ENCODE assay signal across 13 cellular contexts in the genomic region with DNA sequence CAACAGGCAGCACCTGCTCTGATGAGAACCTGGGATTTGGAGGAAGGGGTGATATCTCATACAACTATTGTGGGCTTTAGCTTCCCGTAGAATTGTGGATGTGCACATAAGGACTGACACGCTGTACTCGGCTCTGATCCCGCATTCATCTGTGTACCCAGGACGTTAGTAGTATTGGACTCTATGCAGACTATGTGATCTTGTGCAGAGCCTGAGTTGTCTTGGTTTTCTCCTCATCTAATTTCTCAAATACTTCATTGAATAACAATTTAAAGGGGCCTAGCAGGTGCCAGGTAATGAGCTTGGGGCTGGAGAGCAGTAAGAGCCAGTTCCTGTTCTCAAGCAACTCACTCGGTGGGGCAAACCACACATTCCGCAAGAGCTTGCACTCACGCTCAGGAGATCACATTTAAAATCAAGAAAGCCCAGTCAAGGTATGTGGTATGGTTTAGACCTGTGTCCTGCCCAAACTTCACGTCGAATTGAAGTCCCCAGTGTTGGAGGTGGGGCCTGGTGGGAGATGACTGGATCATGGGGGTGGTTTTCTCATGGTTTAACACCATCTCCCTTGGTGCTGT. TPM values are rescaled to one million over a fixed set of nuclear protein-coding genes. Genes with fewer than 3 reads are reported as not detected.
A peak's percentile ranks its signal among the peaks of the same experiment; 100 is the strongest.
DNase-seq lines count a peak whose midpoint lies in the region; ATAC-seq and TF ChIP-seq lines count a peak whose summit lies in the region.
"Had no signal": no experiment of that assay in that cellular context is flagged by ENCODE, and none has a peak within 500 bp of the region (broad histone marks: within the 10 kb centered on the region; RNA-seq: fewer than 3 reads in every experiment).

No MANE protein-coding gene starts in this region.

- no peak overlapping the region for H3K56ac ChIP-seq in IMR-90 (ENCODE audit: extremely low read depth, insufficient read depth, low read length)

- no peak overlapping the region for H3K4me3 ChIP-seq in IMR-90 (ENCODE audit: insufficient read depth, low read depth, low read length)
- no peak overlapping the region for H3K4me3 ChIP-seq in right cardiac atrium (ENCODE audit: low read length)
- H3K4me3 ChIP-seq in skeletal muscle satellite cell (ENCODE audit: low read length) = no peak overlapping the region

- intact Hi-C loops in IMR-90 (cut with micrococcal nuclease) (no loop called here), activated B cell treated with CpG ODN at 0.5 μM for 24 hours (cut with micrococcal nuclease) (no loop called here), right cardiac atrium (cut with DNase I) (no loop called here)

- H3K27ac ChIP-seq in IMR-90 (ENCODE audit: insufficient read depth, low read length) = peak overlapping the region; percentile 49; the same call in 1 of the 2 replicates
- peak overlapping the region; percentile 98 for H3K27ac ChIP-seq in right cardiac atrium (ENCODE audit: low read length)

- peak overlapping the region; percentile 15; the same call in 1 of the 2 replicates for H2BK120ac ChIP-seq in IMR-90 (ENCODE audit: low read depth, low read length)

- 0 out of 3 replicates have a peak overlapping the region, but pooled peaks have one; percentile 13 for H2BK15ac ChIP-seq in IMR-90 (ENCODE audit: low read depth, low read length)

- H3K4me1 ChIP-seq in IMR-90 (ENCODE audit: control insufficient read depth, insufficient read depth, low read length) (peaks cover 3% of the 10 kb centered on the region; the same call in 1 of the 2 replicates), right cardiac atrium (ENCODE audit: control insufficient read depth, insufficient read depth, low read length) (peaks cover 14% of the 10 kb centered on the region), skeletal muscle satellite cell (ENCODE audit: control insufficient read depth, insufficient read depth, low read length) (peaks cover 13% of the 10 kb centered on the region)

- dilution Hi-C loops in IMR-90 (cut with HindIII; ENCODE audit: low sequenced_read_pairs, unreplicated experiment) = no loop called here

- H4K8ac ChIP-seq in IMR-90 (ENCODE audit: low read depth in 2 of 2, low read length in 2 of 2) = peak overlapping the region in 1 of 2 experiments; percentile 39; a peak in 2 of 4 replicates

- no peak overlapping the region for H2AFZ ChIP-seq in IMR-90 (replicated peaks; ENCODE audit: low read length, poor library complexity)

- H2BK20ac ChIP-seq in IMR-90 (ENCODE audit: low read depth, low read length) = peak overlapping the region; percentile 65

- peaks cover 10% of the 10 kb centered on the region; the same call in 1 of the 2 replicates for H3K9me1 ChIP-seq in IMR-90 (ENCODE audit: insufficient read depth, low read length)

- H4K5ac ChIP-seq in IMR-90 (ENCODE audit: low read depth, low read length) = no peak overlapping the region

- peaks cover 37% of the 10 kb centered on the region for H3K36me3 Mint-ChIP-seq in activated B cell treated with CpG ODN at 0.5 μM for 24 hours (ENCODE audit: low read depth)

- H4K20me1 ChIP-seq in IMR-90 (ENCODE audit: insufficient read depth, low read length) = no peaks in the 10 kb centered on the region; the same call in 1 of the 2 replicates

- H3K79me1 ChIP-seq in IMR-90 (ENCODE audit: low read depth in 1 of 2, low read length in 2 of 2) = peaks cover 4 to 12% of the 10 kb centered on the region in 2 experiments; a peak in 3 of 4 replicates

- no peak for TF ChIP-seq CTCF in IMR-90 (conservative IDR thresholded peaks at IDR 0.05; ENCODE audit: low read depth, low read length)
- no peak for TF ChIP-seq CTCF in activated B cell treated with CpG ODN at 0.5 μM for 24 hours (IDR thresholded peaks at IDR 0.05)

- peaks cover 29% of the 10 kb centered on the region for H3K4me1 Mint-ChIP-seq in activated B cell treated with CpG ODN at 0.5 μM for 24 hours

- CTCF ChIA-PET in IMR-90 (lab: Yijun Ruan, JAX) = no interaction called here
- CTCF ChIA-PET in activated B cell treated with CpG ODN at 0.5 μM for 24 hours (lab: Charles Lee) = interaction anchor here (1.1 kb wide), 1 partner anchor 23 kb away, joined by 3 read pairs; no protein-coding TSS in a partner anchor

- ATAC-seq in IMR-90 (ENCODE audit: low read depth) (no peak), activated B cell treated with CpG ODN at 0.5 μM for 24 hours (ENCODE audit: low read depth) (no peak), right cardiac atrium (peak in 1 of 2 donors; percentile 18), GM21737 (IDR thresholded peaks at IDR 0.05; ENCODE audit: unreplicated experiment) (no peak), GM21528 (IDR thresholded peaks at IDR 0.05; ENCODE audit: low FRiP score, unreplicated experiment) (no peak)
- ATAC-seq: activated naive CD4-positive, alpha-beta T cell treated with anti-CD3 and anti-CD28 coated beads, Interleukin-2, amount 50 U/mL, for 72 hours had no signal

- peak overlapping the region; percentile 10; the same call in 1 of the 2 replicates for H4K91ac ChIP-seq in IMR-90 (ENCODE audit: insufficient read depth, low read depth, low read length)

- peak overlapping the region; percentile 27 for H2BK5ac ChIP-seq in IMR-90 (ENCODE audit: low read depth, low read length, poor library complexity, severe bottlenecking)

- no TSS peak for BruUV-seq in IMR-90 (replicated peaks; lab: Mats Ljungman, UMichigan)

- H2AK9ac ChIP-seq in IMR-90 (replicated peaks; ENCODE audit: low read depth, low read length, poor library complexity) = no peak overlapping the region

- no peaks in the 10 kb centered on the region for H3K27me3 Mint-ChIP-seq in activated B cell treated with CpG ODN at 0.5 μM for 24 hours
- H3K27me3 Mint-ChIP-seq: activated CD4-positive, alpha-beta memory T cell treated with anti-CD3 and anti-CD28 coated beads for 36 hours had no signal

- H2AK5ac ChIP-seq in IMR-90 (ENCODE audit: low read depth, low read length) = peak overlapping the region; percentile 46; the same call in 1 of the 2 replicates

- peaks cover 6% of the 10 kb centered on the region for H3K36me3 ChIP-seq in IMR-90 (ENCODE audit: control insufficient read depth, insufficient read depth, low read length)
- peaks cover 20% of the 10 kb centered on the region for H3K36me3 ChIP-seq in skeletal muscle satellite cell (ENCODE audit: insufficient read depth, low read length)

- in situ Hi-C loops in IMR-90 (cut with MboI; ENCODE audit: low sequenced_read_pairs) = no loop called here

- no peak overlapping the region; the same call in 1 of the 2 replicates for H3K4me2 ChIP-seq in IMR-90 (ENCODE audit: low read depth, low read length)
- peak overlapping the region; percentile 27 for H3K4me2 ChIP-seq in skeletal muscle satellite cell (ENCODE audit: low read length)

- no peak for TF ChIP-seq RAD21 in IMR-90 (IDR thresholded peaks at IDR 0.05; ENCODE audit: low read length)

- H3K18ac ChIP-seq in IMR-90 (ENCODE audit: low read depth, low read length) = no peak overlapping the region; the same call in 1 of the 2 replicates

- no peak overlapping the region for H3K4me3 Mint-ChIP-seq in activated B cell treated with CpG ODN at 0.5 μM for 24 hours
- H3K4me3 Mint-ChIP-seq: activated CD4-positive, alpha-beta memory T cell treated with anti-CD3 and anti-CD28 coated beads for 36 hours had no signal

- POLR2A ChIA-PET in IMR-90 (lab: Charles Lee; ENCODE audit: unreplicated experiment) (no interaction called here), activated B cell treated with CpG ODN at 0.5 μM for 24 hours (lab: Charles Lee) (interaction anchor here (1.4 kb wide), 1 partner anchor 16 kb away, joined by 4 read pairs; no protein-coding TSS in a partner anchor)

- no peaks in the 10 kb centered on the region for H3K9me3 ChIP-seq in IMR-90 (ENCODE audit: control insufficient read depth, insufficient read depth, low read length)
- H3K9me3 ChIP-seq in right cardiac atrium (ENCODE audit: control insufficient read depth, low read length) = no peaks in the 10 kb centered on the region
- no peaks in the 10 kb centered on the region for H3K9me3 ChIP-seq in skeletal muscle satellite cell (replicated peaks; ENCODE audit: low read length)

- H3K4ac ChIP-seq in IMR-90 (ENCODE audit: low read depth, low read length) = peak overlapping the region; percentile 60

- 0 out of 2 replicates have a peak overlapping the region, but pooled peaks have one; percentile 40 for H3K14ac ChIP-seq in IMR-90 (replicated peaks; ENCODE audit: low read depth, low read length)

- H3K27ac Mint-ChIP-seq in activated B cell treated with CpG ODN at 0.5 μM for 24 hours = peak overlapping the region; percentile 16
- H3K27ac Mint-ChIP-seq: activated naive CD4-positive, alpha-beta T cell treated with anti-CD3 and anti-CD28 coated beads, Interleukin-2, amount 50 U/mL, for 72 hours had no signal

- 97% methylated on average over 5 of the region's 10 CpGs; no CpG with 5 or more reads in 1 of the 2 experiments for WGBS in IMR-90 (ENCODE audit: extremely low coverage in 2 of 2, insufficient read length in 1 of 2), 2 experiments
- WGBS in right cardiac atrium = 90% methylated on average over 10 of the region's 10 CpGs

- H3K9ac ChIP-seq in IMR-90 (ENCODE audit: low read depth, low read length) (no peak overlapping the region), skeletal muscle satellite cell (ENCODE audit: low read depth, low read length) (no peak overlapping the region)

- no peaks in the 10 kb centered on the region for H3K9me3 Mint-ChIP-seq in activated B cell treated with CpG ODN at 0.5 μM for 24 hours
- H3K9me3 Mint-ChIP-seq: activated CD4-positive, alpha-beta memory T cell treated with anti-CD3 and anti-CD28 coated beads for 36 hours; activated naive CD4-positive, alpha-beta T cell treated with anti-CD3 and anti-CD28 coated beads, Interleukin-2, amount 50 U/mL, for 72 hours had no signal

- no peak overlapping the region for H3K23ac ChIP-seq in IMR-90 (ENCODE audit: low read depth, low read length)

- no peak for TF ChIP-seq POLR2A in IMR-90 (IDR thresholded peaks at IDR 0.05; ENCODE audit: low read depth, low read length)

- H3K27me3 ChIP-seq in IMR-90 (ENCODE audit: control insufficient read depth, insufficient read depth, low read length) (no peaks in the 10 kb centered on the region), right cardiac atrium (ENCODE audit: control insufficient read depth, insufficient read depth) (no peaks in the 10 kb centered on the region), skeletal muscle satellite cell (ENCODE audit: control insufficient read depth, insufficient read depth, low read length) (no peaks in the 10 kb centered on the region)

- DNase-seq in IMR-90 = no peak
- no peak for DNase-seq in activated B cell treated with CpG ODN at 0.5 μM for 24 hours
- DNase-seq in right cardiac atrium = no peak
- DNase-seq in activated T-cell treated with anti-CD3 and anti-CD28 coated beads, Interleukin-2, amount 50 U/mL, for 48 hours = no peak
- DNase-seq in NCI-H2196 treated with DMSO at 0.1 percent for 48 hours (lab: John Stamatoyannopoulos, UW; ENCODE audit: unreplicated experiment) = no peak
- DNase-seq: activated CD4-positive, alpha-beta memory T cell treated with anti-CD3 and anti-CD28 coated beads for 36 hours; effector CD4-positive, alpha-beta T cell; NCI-H1105 treated with DMSO at 0.1 percent for 48 hours; NCI-H82 had no signal

RNA-seq across cellular contexts. Expression of gene C5orf15, which starts 14.8 kb away (rescaled TPM):
- total RNA-seq in IMR-90 (2012; rRNA removed) (35.1 and 54.2 TPM in 2 replicates), activated B cell treated with CpG ODN at 0.5 μM for 24 hours (25.5 and 25.7 TPM in 2 replicates), right cardiac atrium (10 to 100 TPM; 25.8 to 32.0 (median 28.7) TPM)
- polyA plus RNA-seq in IMR-90 (2012; rRNA removed) (64.5 and 73.5 TPM in 2 replicates), right cardiac atrium (29.6 TPM)
- 35.0 and 205 TPM in 2 replicates for polyA plus RNA-seq in IMR-90 (2012; cell fraction: cytosol; rRNA removed)
- 37.9 and 38.3 TPM in 2 replicates for polyA plus RNA-seq in IMR-90 (2012; cell fraction: nucleus; rRNA removed; ENCODE audit: low replicate concordance)
- 49.8 and 51.0 TPM in 2 replicates for total RNA-seq in skeletal muscle satellite cell (2012; rRNA removed)

RNA-seq across cellular contexts. Expression of gene VDAC1, which starts 51.1 kb away (rescaled TPM):
- total RNA-seq in IMR-90 (2012; rRNA removed) (365 and 423 TPM in 2 replicates), activated B cell treated with CpG ODN at 0.5 μM for 24 hours (158 and 164 TPM in 2 replicates), right cardiac atrium (100 to 1,000 TPM; 325 to 357 (median 335) TPM)
- polyA plus RNA-seq in IMR-90 (2012; rRNA removed) (242 and 289 TPM in 2 replicates), right cardiac atrium (393 TPM)
- polyA plus RNA-seq in IMR-90 (2012; cell fraction: cytosol; rRNA removed) = 103 and 148 TPM in 2 replicates
- 46.1 and 144 TPM in 2 replicates for polyA plus RNA-seq in IMR-90 (2012; cell fraction: nucleus; rRNA removed; ENCODE audit: low replicate concordance)
- total RNA-seq in skeletal muscle satellite cell (2012; rRNA removed) = 462 and 516 TPM in 2 replicates
